25 cellular contexts compared by ENCODE assay signal in genomic region chr18:3132700-3133099, GRCh38.
"Had no signal": no experiment of that assay in that cellular context is flagged by ENCODE, and none has a peak within 500 bp of the region (broad histone marks: within the 10 kb centered on the region; RNA-seq: fewer than 3 reads in every experiment).

No MANE protein-coding gene starts in this region.

- ATAC-seq: lower lobe of right lung; mucosa of descending colon; natural killer cell treated with Interleukin-12 subunit alpha and Interleukin-12 subunit beta and Interleukin-15 and Interleukin-18, amount 100 ng/mL, for 72 hours; SK-N-SH treated with all-trans-retinoic acid at 6 μM for 48 hours had no signal

- H3K27ac ChIP-seq: breast epithelium, epithelial cell of prostate, esophagus squamous epithelium, hepatocyte, lower lobe of right lung, ovary, spleen, suprapubic skin had no signal

- H3K27me3 ChIP-seq: breast epithelium, esophagus squamous epithelium, hepatocyte, ovary, spleen, suprapubic skin, tibial artery had no signal

- H3K9me3 ChIP-seq: breast epithelium, esophagus squamous epithelium, lower lobe of right lung, mucosa of descending colon, ovary, spleen, suprapubic skin, tibial artery had no signal

- H3K36me3 ChIP-seq: breast epithelium, esophagus squamous epithelium, lower lobe of right lung, ovary, suprapubic skin had no signal

- H3K4me2 ChIP-seq: hepatocyte had no signal

- H2AFZ ChIP-seq: hepatocyte had no signal

- H3K4me1 ChIP-seq: breast epithelium had no signal

- H3K4me3 ChIP-seq: breast epithelium, esophagus squamous epithelium, hepatocyte, lower lobe of right lung, mucosa of descending colon, ovary, spleen, suprapubic skin, tibial artery had no signal

- H3K79me2 ChIP-seq: hepatocyte had no signal

- DNase-seq: activated CD4-positive, alpha-beta memory T cell treated with anti-CD3 and anti-CD28 coated beads, Interleukin-2, amount 10 ng/mL, durations not matched to agents 7 days and 5 days; activated CD4-positive, CD25-positive, alpha-beta regulatory T cell treated with anti-CD3 and anti-CD28 coated beads, Interleukin-2, amount 50 U/mL, for 72 hours; activated CD8-positive, alpha-beta memory T cell treated with anti-CD3 and anti-CD28 coated beads, Interleukin-2, amount 50 U/mL, for 48 hours; activated gamma-delta T cell; activated naive CD4-positive, alpha-beta T cell treated with anti-CD3 and anti-CD28 coated beads, Interleukin-2, amount 10 ng/mL, durations not matched to agents 7 days and 5 days; activated naive CD8-positive, alpha-beta T cell treated with anti-CD3 and anti-CD28 coated beads, Interleukin-2, amount 10 ng/mL, durations not matched to agents 7 days and 5 days; activated T-cell treated with anti-CD3 and anti-CD28 coated beads, Interleukin-2, amount 50 U/mL, for 24 hours; effector CD4-positive, alpha-beta T cell; esophagus squamous epithelium; foreskin melanocyte; lower lobe of right lung; mucosa of descending colon; ovary; retina; spleen; stimulated activated naive CD4-positive, alpha-beta T cell; T-helper 2 cell; tibial artery had no signal

- FAIRE-seq: keratinocyte had no signal
